29 cellular contexts compared by ENCODE assay signal in the genomic region with DNA sequence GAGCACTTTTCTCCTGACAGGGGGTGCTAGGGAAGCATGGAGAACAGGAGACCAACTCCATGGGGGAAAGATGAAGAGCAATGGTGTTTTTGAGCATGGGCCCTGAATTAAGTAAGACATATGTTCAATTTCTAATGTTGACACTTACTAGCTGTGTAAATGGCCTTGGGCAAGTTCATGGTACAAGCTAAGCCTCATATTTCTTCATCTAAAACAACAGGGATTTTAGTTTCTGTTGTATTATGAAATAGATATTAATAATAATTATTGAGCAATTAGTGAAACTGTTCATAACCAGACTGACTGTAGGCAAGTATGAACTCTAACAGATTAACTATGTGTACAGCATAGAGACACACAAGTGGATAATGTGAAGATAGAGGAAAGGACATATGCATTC.
"Had no signal": no experiment of that assay in that cellular context is flagged by ENCODE, and none has a peak within 500 bp of the region (broad histone marks: within the 10 kb centered on the region; RNA-seq: fewer than 3 reads in every experiment).

No MANE protein-coding gene starts in this region.

- H3K36me3 Mint-ChIP-seq: stimulated activated effector memory CD8-positive, alpha-beta T cell treated with anti-CD3 and anti-CD28 coated beads, Interleukin-12 subunit alpha, Interleukin-12 subunit beta, amount 100 ng/mL, for 72 hours; stimulated activated naive B cell treated with anti-CD40 and anti-IgM and Interleukin-4, amounts not matched to agents 10 μg/mL and 1 μg/mL and 100 μg/mL, for 72 hours; type B pancreatic cell had no signal

- ATAC-seq: naive thymus-derived CD8-positive, alpha-beta T cell; natural killer cell treated with Interleukin-12 subunit alpha and Interleukin-12 subunit beta and Interleukin-15 and Interleukin-18, amount 100 ng/mL, for 72 hours; pancreas; right lobe of liver; stimulated activated effector memory CD8-positive, alpha-beta T cell treated with anti-CD3 and anti-CD28 coated beads, Interleukin-12 subunit alpha, Interleukin-12 subunit beta, amount 100 ng/mL, for 72 hours; stimulated activated naive B cell treated with anti-CD40 and anti-IgM and Interleukin-4, amounts not matched to agents 10 μg/mL and 1 μg/mL and 100 μg/mL, for 72 hours; upper lobe of right lung had no signal

- H3K36me3 ChIP-seq: neutrophil, pancreas, prostate gland, right atrium auricular region, right lobe of liver, sigmoid colon, suprapubic skin, tibial artery, transverse colon, upper lobe of right lung, uterus had no signal

- H3K27me3 ChIP-seq: neutrophil, pancreas, right atrium auricular region, right lobe of liver, sigmoid colon, suprapubic skin, testis, tibial artery, transverse colon, upper lobe of right lung, uterus had no signal

- H3K27ac ChIP-seq: neutrophil, pancreas, prostate gland, right atrium auricular region, right lobe of liver, sigmoid colon, suprapubic skin, testis, tibial artery, transverse colon, upper lobe of right lung, uterus had no signal

- H3K4me1 Mint-ChIP-seq: naive thymus-derived CD8-positive, alpha-beta T cell; stimulated activated effector memory CD8-positive, alpha-beta T cell treated with anti-CD3 and anti-CD28 coated beads, Interleukin-12 subunit alpha, Interleukin-12 subunit beta, amount 100 ng/mL, for 72 hours; stimulated activated naive B cell treated with anti-CD40 and anti-IgM and Interleukin-4, amounts not matched to agents 10 μg/mL and 1 μg/mL and 100 μg/mL, for 72 hours had no signal

- H3K27me3 Mint-ChIP-seq: naive thymus-derived CD8-positive, alpha-beta T cell; natural killer cell treated with Interleukin-12 subunit alpha and Interleukin-12 subunit beta and Interleukin-15 and Interleukin-18, amount 100 ng/mL, for 72 hours; stimulated activated naive B cell treated with anti-CD40 and anti-IgM and Interleukin-4, amounts not matched to agents 10 μg/mL and 1 μg/mL and 100 μg/mL, for 72 hours; stimulated activated naive CD8-positive, alpha-beta T cell treated with anti-CD3 and anti-CD28 coated beads, Interleukin-15, Interleukin-2, amounts not matched to agents 100 ng/mL and 50 ng/mL, for 24 hours had no signal

- H3K4me3 Mint-ChIP-seq: naive thymus-derived CD8-positive, alpha-beta T cell; natural killer cell treated with Interleukin-12 subunit alpha and Interleukin-12 subunit beta and Interleukin-15 and Interleukin-18, amount 100 ng/mL, for 72 hours; nephron progenitor cell; neural crest cell; stimulated activated effector memory CD8-positive, alpha-beta T cell treated with anti-CD3 and anti-CD28 coated beads, Interleukin-12 subunit alpha, Interleukin-12 subunit beta, amount 100 ng/mL, for 72 hours; stimulated activated naive B cell treated with anti-CD40 and anti-IgM and Interleukin-4, amounts not matched to agents 10 μg/mL and 1 μg/mL and 100 μg/mL, for 72 hours; stimulated activated naive CD8-positive, alpha-beta T cell treated with anti-CD3 and anti-CD28 coated beads, Interleukin-15, Interleukin-2, amounts not matched to agents 100 ng/mL and 50 ng/mL, for 24 hours; type B pancreatic cell had no signal

- FAIRE-seq: pancreas, small intestine had no signal

- H3K9me3 ChIP-seq: neutrophil, pancreas, prostate gland, right lobe of liver, sigmoid colon, suprapubic skin, testis, tibial artery, upper lobe of right lung, uterus had no signal

- DNase-seq: naive thymus-derived CD8-positive, alpha-beta T cell; nephron progenitor cell; nucleus accumbens; pancreas; retina; right lobe of liver; sigmoid colon; small intestine; stimulated activated CD4-positive, alpha-beta T cell treated with anti-CD3 and anti-CD28 coated beads, Interleukin-15, amount 100 ng/mL, for 24 hours; stimulated activated CD4-positive, alpha-beta T cell treated with anti-CD3 and anti-CD28 coated beads, Interleukin-2, amount 100 ng/mL, for 24 hours; stimulated activated CD4-positive, alpha-beta T cell treated with anti-CD3 and anti-CD28 coated beads, Interleukin-2, amount 100 ng/mL, for 48 hours; stimulated activated CD4-positive, alpha-beta T cell treated with anti-CD3 and anti-CD28 coated beads, Interleukin-4, amount 100 ng/mL, for 24 hours; stimulated activated naive B cell treated with anti-CD40 and anti-IgM and Interleukin-4, amounts not matched to agents 10 μg/mL and 1 μg/mL and 100 μg/mL, for 72 hours; stimulated activated naive CD4-positive, alpha-beta T cell treated with Interleukin-2 at 50 U/mL for 16 hours; substantia nigra; testis; tibial artery; transverse colon; upper lobe of right lung; uterus had no signal

- H3K4me1 ChIP-seq: pancreas, prostate gland, right atrium auricular region, right lobe of liver, sigmoid colon, suprapubic skin, testis, tibial artery, transverse colon, upper lobe of right lung, uterus had no signal

- H3K9me3 Mint-ChIP-seq: type B pancreatic cell had no signal

- H3K27ac Mint-ChIP-seq: naive thymus-derived CD8-positive, alpha-beta T cell; natural killer cell treated with Interleukin-12 subunit alpha and Interleukin-12 subunit beta and Interleukin-15 and Interleukin-18, amount 100 ng/mL, for 72 hours; nephron progenitor cell; stimulated activated effector memory CD8-positive, alpha-beta T cell treated with anti-CD3 and anti-CD28 coated beads, Interleukin-12 subunit alpha, Interleukin-12 subunit beta, amount 100 ng/mL, for 72 hours; stimulated activated naive B cell treated with anti-CD40 and anti-IgM and Interleukin-4, amounts not matched to agents 10 μg/mL and 1 μg/mL and 100 μg/mL, for 72 hours; stimulated activated naive CD8-positive, alpha-beta T cell treated with anti-CD3 and anti-CD28 coated beads, Interleukin-15, Interleukin-2, amounts not matched to agents 100 ng/mL and 50 ng/mL, for 24 hours; type B pancreatic cell had no signal

- H3K4me3 ChIP-seq: pancreas, prostate gland, right atrium auricular region, right lobe of liver, sigmoid colon, suprapubic skin, testis, tibial artery, transverse colon, upper lobe of right lung, uterus had no signal
